Comparison of ENCODE assay signal across 25 cellular contexts in genomic region chr6:73081955-73082354, GRCh38.
"Had no signal": no experiment of that assay in that cellular context is flagged by ENCODE, and none has a peak within 500 bp of the region (broad histone marks: within the 10 kb centered on the region; RNA-seq: fewer than 3 reads in every experiment).

No MANE protein-coding gene starts in this region.

- ATAC-seq: esophagus mucosa; heart left ventricle; left cardiac atrium; lower lobe of right lung; naive thymus-derived CD4-positive, alpha-beta T cell; psoas muscle; sciatic nerve had no signal

- H3K27me3 Mint-ChIP-seq: memory B cell; naive thymus-derived CD4-positive, alpha-beta T cell had no signal

- H3K4me3 Mint-ChIP-seq: immature natural killer cell; memory B cell; naive thymus-derived CD4-positive, alpha-beta T cell; nephron progenitor cell had no signal

- H3K9me3 ChIP-seq: heart left ventricle, left ventricle myocardium inferior, lower lobe of right lung, neutrophil, psoas muscle, stomach, thoracic aorta, transverse colon had no signal

- H3K27me3 ChIP-seq: heart left ventricle, neutrophil, stomach, transverse colon had no signal

- H3K27ac Mint-ChIP-seq: immature natural killer cell; memory B cell; naive thymus-derived CD4-positive, alpha-beta T cell; nephron progenitor cell had no signal

- H3K4me1 ChIP-seq: heart left ventricle, left ventricle myocardium inferior, lower lobe of right lung, psoas muscle, stomach, transverse colon had no signal

- H3K4me3 ChIP-seq: heart left ventricle, left ventricle myocardium inferior, lower lobe of right lung, psoas muscle, skin epidermis, stomach, thoracic aorta, transverse colon had no signal

- H3K9me3 Mint-ChIP-seq: immature natural killer cell; memory B cell; naive thymus-derived CD4-positive, alpha-beta T cell; nephron progenitor cell had no signal

- H3K27ac ChIP-seq: heart left ventricle, left ventricle myocardium inferior, lower lobe of right lung, neutrophil, psoas muscle, skin epidermis, stomach, thoracic aorta, transverse colon had no signal

- H3K36me3 ChIP-seq: heart left ventricle, left ventricle myocardium inferior, lower lobe of right lung, neutrophil, stomach, thoracic aorta, transverse colon had no signal

- DNase-seq: effector memory CD4-positive, alpha-beta T cell; heart left ventricle; hippocampal formation; immature natural killer cell; kidney; left cardiac atrium; left ventricle myocardium inferior; lower lobe of right lung; midbrain; naive thymus-derived CD4-positive, alpha-beta T cell; nephron progenitor cell; psoas muscle; retina; stimulated activated CD4-positive, alpha-beta T cell treated with anti-CD3 and anti-CD28 coated beads, Interleukin-2, amount 100 ng/mL, for 24 hours; stimulated activated CD4-positive, alpha-beta T cell treated with anti-CD3 and anti-CD28 coated beads, Interleukin-4, amount 100 ng/mL, for 4 hours; stimulated activated naive CD4-positive, alpha-beta T cell; stomach; substantia nigra; transverse colon had no signal

- H3K4me1 Mint-ChIP-seq: immature natural killer cell; memory B cell; naive thymus-derived CD4-positive, alpha-beta T cell had no signal
